Comparison of ENCODE assay signal across 19 cellular contexts in the genomic region with DNA sequence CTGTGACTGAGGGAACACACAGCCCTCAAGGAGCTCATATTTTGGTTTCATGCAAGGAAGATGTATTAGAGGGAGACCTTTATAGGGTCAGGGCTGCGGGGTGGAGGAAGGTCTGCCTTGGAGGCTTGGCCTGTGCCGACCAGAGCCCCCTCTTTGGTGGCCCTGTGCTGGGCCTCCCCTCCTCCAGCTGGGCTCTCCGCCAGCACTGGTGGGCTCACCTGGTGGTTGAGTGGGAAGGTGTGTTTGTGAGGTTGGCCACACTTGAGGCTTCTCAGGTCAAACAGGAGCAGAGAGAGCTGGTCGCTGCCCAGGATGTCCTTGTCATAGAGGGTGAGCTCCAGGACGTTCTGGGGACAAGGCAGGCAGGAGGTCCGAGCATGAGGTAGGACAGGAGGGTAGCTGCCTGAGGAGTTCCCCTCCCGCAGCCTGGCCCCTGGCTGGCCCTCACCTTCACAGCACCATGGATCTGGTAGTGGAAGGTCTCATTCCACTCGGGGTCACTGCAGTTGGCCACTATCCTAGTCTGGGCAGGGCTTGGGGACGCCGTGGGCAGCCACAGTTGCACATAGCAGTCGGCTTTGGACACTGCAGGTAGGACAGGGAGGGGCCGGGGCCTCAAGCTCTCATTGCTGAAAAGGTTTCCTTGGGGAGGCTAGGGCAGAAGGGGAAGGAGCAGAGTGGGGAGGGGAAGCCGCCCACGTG. TPM values are rescaled to one million over a fixed set of nuclear protein-coding genes. Genes with fewer than 3 reads are reported as not detected.
"Had no signal": no experiment of that assay in that cellular context is flagged by ENCODE, and none has a peak within 500 bp of the region (broad histone marks: within the 10 kb centered on the region; RNA-seq: fewer than 3 reads in every experiment).

No MANE protein-coding gene starts in this region.

- DNase-seq: activated CD4-positive, alpha-beta T cell treated with anti-CD3 and anti-CD28 coated beads for 36 hours; activated CD8-positive, alpha-beta memory T cell treated with anti-CD3 and anti-CD28 coated beads, Interleukin-2, amount 50 U/mL, for 48 hours; activated CD8-positive, alpha-beta T cell treated with anti-CD3 and anti-CD28 coated beads, Interleukin-2, amount 10 ng/mL, durations not matched to agents 7 days and 5 days; amniotic stem cell; body of pancreas; effector memory CD8-positive, alpha-beta T cell; mesendoderm; pancreas; SJCRH30; stimulated activated naive CD4-positive, alpha-beta T cell; SW 1271; testis had no signal

- H3K27ac ChIP-seq: body of pancreas, pancreas, SJCRH30, testis, vagina had no signal

- H3K9me3 Mint-ChIP-seq: activated naive CD4-positive, alpha-beta T cell treated with anti-CD3 and anti-CD28 coated beads, Interleukin-2, amount 50 U/mL, for 24 hours; dendritic cell treated with granulocyte-macrophage colony-stimulating factor and Interleukin-4, amounts not matched to agents 40 ng/mL and 50 ng/mL, for 4 days; effector memory CD8-positive, alpha-beta T cell; neural crest cell; T-helper 2 cell treated with Interferon-gamma antibody and Interleukin-4, amounts not matched to agents 5 μg/mL and 100 μg/mL, for 36 hours had no signal

- H3K9me3 ChIP-seq: body of pancreas, pancreas, SJCRH30, testis, vagina had no signal

- H3K27ac Mint-ChIP-seq: activated CD4-positive, alpha-beta T cell treated with anti-CD3 and anti-CD28 coated beads for 36 hours; activated CD8-positive, alpha-beta T cell treated with anti-CD3 and anti-CD28 coated beads, Interleukin-2, amount 10 ng/mL, durations not matched to agents 7 days and 5 days; activated naive CD4-positive, alpha-beta T cell treated with anti-CD3 and anti-CD28 coated beads, Interleukin-2, amount 50 U/mL, for 24 hours; dendritic cell treated with granulocyte-macrophage colony-stimulating factor and Interleukin-4, amounts not matched to agents 40 ng/mL and 50 ng/mL, for 4 days; effector memory CD8-positive, alpha-beta T cell; T-helper 2 cell treated with Interferon-gamma antibody and Interleukin-4, amounts not matched to agents 5 μg/mL and 100 μg/mL, for 36 hours had no signal

- H3K27me3 Mint-ChIP-seq: activated CD4-positive, alpha-beta T cell treated with anti-CD3 and anti-CD28 coated beads for 36 hours; activated naive CD4-positive, alpha-beta T cell treated with anti-CD3 and anti-CD28 coated beads, Interleukin-2, amount 50 U/mL, for 24 hours had no signal

- H3K4me3 Mint-ChIP-seq: activated CD4-positive, alpha-beta T cell treated with anti-CD3 and anti-CD28 coated beads for 36 hours; activated CD8-positive, alpha-beta T cell treated with anti-CD3 and anti-CD28 coated beads, Interleukin-2, amount 10 ng/mL, durations not matched to agents 7 days and 5 days; activated naive CD4-positive, alpha-beta T cell treated with anti-CD3 and anti-CD28 coated beads, Interleukin-2, amount 50 U/mL, for 24 hours; dendritic cell treated with granulocyte-macrophage colony-stimulating factor and Interleukin-4, amounts not matched to agents 40 ng/mL and 50 ng/mL, for 4 days; effector memory CD8-positive, alpha-beta T cell; neural crest cell; T-helper 2 cell treated with Interferon-gamma antibody and Interleukin-4, amounts not matched to agents 5 μg/mL and 100 μg/mL, for 36 hours had no signal

- ATAC-seq: activated CD4-positive, alpha-beta T cell treated with anti-CD3 and anti-CD28 coated beads for 36 hours; activated CD8-positive, alpha-beta T cell treated with anti-CD3 and anti-CD28 coated beads, Interleukin-2, amount 10 ng/mL, durations not matched to agents 7 days and 5 days; body of pancreas; effector memory CD8-positive, alpha-beta T cell; pancreas had no signal

- H3K4me1 Mint-ChIP-seq: activated CD4-positive, alpha-beta T cell treated with anti-CD3 and anti-CD28 coated beads for 36 hours; activated naive CD4-positive, alpha-beta T cell treated with anti-CD3 and anti-CD28 coated beads, Interleukin-2, amount 50 U/mL, for 24 hours had no signal

- H3K27me3 ChIP-seq: body of pancreas, pancreas, SJCRH30, testis, vagina had no signal

- H3K4me1 ChIP-seq: testis had no signal

- H3K36me3 ChIP-seq: pancreas, SJCRH30, vagina had no signal

- H3K4me3 ChIP-seq: body of pancreas, pancreas, SJCRH30, testis had no signal

RNA-seq across cellular contexts. Expression of a gene that starts 2.4 kb away (rescaled TPM):
- total RNA-seq: activated CD4-positive, alpha-beta T cell treated with anti-CD3 and anti-CD28 coated beads for 36 hours; activated CD8-positive, alpha-beta T cell treated with anti-CD3 and anti-CD28 coated beads, Interleukin-2, amount 10 ng/mL, durations not matched to agents 7 days and 5 days; glomerular endothelial cell; neural crest cell; SJCRH30 had no signal

RNA-seq across cellular contexts. Expression of a gene that starts 59.7 kb away (rescaled TPM):
- total RNA-seq: activated CD4-positive, alpha-beta T cell treated with anti-CD3 and anti-CD28 coated beads for 36 hours; activated CD8-positive, alpha-beta T cell treated with anti-CD3 and anti-CD28 coated beads, Interleukin-2, amount 10 ng/mL, durations not matched to agents 7 days and 5 days; body of pancreas; epithelial cell of proximal tubule; glomerular endothelial cell; neural crest cell; SJCRH30 had no signal
